23 cellular contexts compared by ENCODE assay signal in genomic region chr7:142519790-142520078, GRCh38.
DNase-seq lines count a peak whose midpoint lies in the region; ATAC-seq, FAIRE-seq and TF ChIP-seq lines count a peak whose summit lies in the region.
"Had no signal": no experiment of that assay in that cellular context is flagged by ENCODE, and none has a peak within 500 bp of the region (broad histone marks: within the 10 kb centered on the region; RNA-seq: fewer than 3 reads in every experiment).

No MANE protein-coding gene starts in this region.

- TF ChIP-seq CTCF in glutamatergic neuron (IDR thresholded peaks at IDR 0.05; ENCODE audit: partially characterized antibody, unreplicated experiment) (no peak), kidney (IDR thresholded peaks at IDR 0.05; ENCODE audit: borderline replicate concordance, extremely low read depth, insufficient read depth) (no peak)

- no peak overlapping the region for H3K4me3 ChIP-seq in CD4-positive, alpha-beta memory T cell (ENCODE audit: low read length in 2 of 2)
- H3K4me3 ChIP-seq in kidney (ENCODE audit: low read length in 2 of 2), result no peak overlapping the region
- H3K4me3 ChIP-seq: GM12878 had no signal

- H3K27me3 ChIP-seq in CD4-positive, alpha-beta memory T cell (ENCODE audit: insufficient read depth, low read length), result no peaks in the 10 kb centered on the region
- H3K27me3 ChIP-seq: brain microvascular endothelial cell had no signal

- H3K9me3 ChIP-seq in CD4-positive, alpha-beta memory T cell (ENCODE audit: control insufficient read depth in 1 of 2, low read length in 2 of 2), result no peaks in the 10 kb centered on the region
- no peaks in the 10 kb centered on the region for H3K9me3 ChIP-seq in kidney (ENCODE audit: control insufficient read depth in 1 of 2, low read length in 2 of 2)

- peak overlapping the region; percentile 1 for H3K27ac ChIP-seq in CD4-positive, alpha-beta memory T cell (ENCODE audit: low read depth, low read length)
- H3K27ac ChIP-seq in kidney (ENCODE audit: low read depth in 2 of 2, low read length in 2 of 2), result no peak overlapping the region
- H3K27ac ChIP-seq: 22Rv1, brain microvascular endothelial cell had no signal

- no peak for FAIRE-seq in kidney (lab: Jason Lieb, UNC)
- FAIRE-seq: GM12878, small intestine had no signal

- H3K4me1 Mint-ChIP-seq in CD4-positive, alpha-beta memory T cell, result peaks cover 12 to 31% (median 21%) of the 10 kb centered on the region in 4 donors
- H3K4me1 Mint-ChIP-seq in activated CD8-positive, alpha-beta T cell treated with anti-CD3 and anti-CD28 coated beads, Interleukin-2, amount 10 ng/mL, durations not matched to agents 7 days and 5 days (ENCODE audit: low read depth), result peaks cover 17% of the 10 kb centered on the region
- peaks cover 53% of the 10 kb centered on the region for H3K4me1 Mint-ChIP-seq in glutamatergic neuron (ENCODE audit: low read depth, unreplicated experiment)

- ATAC-seq in activated CD8-positive, alpha-beta T cell treated with anti-CD3 and anti-CD28 coated beads, Interleukin-2, amount 10 ng/mL, durations not matched to agents 7 days and 5 days, result no peak
- ATAC-seq: HCT116, Right ventricle myocardium inferior had no signal

- peak overlapping the region in 7 of 8 donors; percentile 13 to 56 (median 36) for H3K4me3 Mint-ChIP-seq in CD4-positive, alpha-beta memory T cell
- H3K4me3 Mint-ChIP-seq in activated CD8-positive, alpha-beta T cell treated with anti-CD3 and anti-CD28 coated beads, Interleukin-2, amount 10 ng/mL, durations not matched to agents 7 days and 5 days, result peak overlapping the region; percentile 1
- H3K4me3 Mint-ChIP-seq in glutamatergic neuron (ENCODE audit: unreplicated experiment), result peak overlapping the region; percentile 39
- H3K4me3 Mint-ChIP-seq: type B pancreatic cell had no signal

- peak; percentile 62 for DNase-seq in NCI-H2171 treated with DMSO at 0.1 percent for 48 hours (lab: John Stamatoyannopoulos, UW)
- no peak for DNase-seq in NCI-H2171 (lab: John Stamatoyannopoulos, UW)
- no peak for DNase-seq in CD4-positive, alpha-beta memory T cell
- DNase-seq in activated CD8-positive, alpha-beta T cell treated with anti-CD3 and anti-CD28 coated beads, Interleukin-2, amount 10 ng/mL, durations not matched to agents 7 days and 5 days, result no peak
- no peak for DNase-seq in glutamatergic neuron
- no peak for DNase-seq in NCI-H345 (lab: John Stamatoyannopoulos, UW)
- no peak for DNase-seq in kidney
- DNase-seq in stimulated activated naive CD4-positive, alpha-beta T cell (lab: John Stamatoyannopoulos, UW), result no peak
- DNase-seq: activated CD4-positive, alpha-beta T cell treated with anti-CD3 and anti-CD28 coated beads, Interleukin-2, amount 50 U/mL, for 1 hour; brain microvascular endothelial cell; cortex of kidney; DMS79; kidney glomerular epithelial cell; NCI-H69; occipital lobe; stimulated activated CD4-positive, alpha-beta T cell treated with anti-CD3 and anti-CD28 coated beads, Interleukin-2, amount 100 ng/mL, for 48 hours; stimulated activated naive CD4-positive, alpha-beta T cell treated with Interleukin-2 at 50 U/mL for 16 hours had no signal

- intact Hi-C loops in CD4-positive, alpha-beta memory T cell (cut with micrococcal nuclease), result loop anchor here (5.0 kb wide), 4 partner anchors 32 to 483 kb away; no protein-coding TSS in a partner anchor
- intact Hi-C loops in kidney (cut with DNase I), result no loop called here

- H3K9ac ChIP-seq in kidney (ENCODE audit: low read length in 2 of 2), result no peak overlapping the region

- no peaks in the 10 kb centered on the region for H3K9me3 Mint-ChIP-seq in CD4-positive, alpha-beta memory T cell
- H3K9me3 Mint-ChIP-seq in activated CD8-positive, alpha-beta T cell treated with anti-CD3 and anti-CD28 coated beads, Interleukin-2, amount 10 ng/mL, durations not matched to agents 7 days and 5 days (ENCODE audit: insufficient read depth), result no peaks in the 10 kb centered on the region
- peaks cover 10% of the 10 kb centered on the region for H3K9me3 Mint-ChIP-seq in glutamatergic neuron (ENCODE audit: unreplicated experiment)
- H3K9me3 Mint-ChIP-seq: type B pancreatic cell had no signal

- no peaks in the 10 kb centered on the region for H3K36me3 ChIP-seq in CD4-positive, alpha-beta memory T cell (ENCODE audit: insufficient read depth, low read length)
- H3K36me3 ChIP-seq in kidney (ENCODE audit: control insufficient read depth in 1 of 2, insufficient read depth in 2 of 2, low read length in 2 of 2), result no peaks in the 10 kb centered on the region
- H3K36me3 ChIP-seq: brain microvascular endothelial cell had no signal

- POLR2A ChIA-PET in CD4-positive, alpha-beta memory T cell (lab: Charles Lee; ENCODE audit: partially characterized antibody), result interaction anchor here (0.9 to 2.4 kb wide), 5 partner anchors 278 to 291 kb away, joined by 3 to 13 read pairs (median 3); no protein-coding TSS in a partner anchor
- POLR2A ChIA-PET in activated CD8-positive, alpha-beta T cell treated with anti-CD3 and anti-CD28 coated beads, Interleukin-2, amount 10 ng/mL, durations not matched to agents 7 days and 5 days (lab: Charles Lee), result no interaction called here

- peak overlapping the region; percentile 55 to 90 (median 78) for H3K27ac Mint-ChIP-seq in CD4-positive, alpha-beta memory T cell
- no peak overlapping the region for H3K27ac Mint-ChIP-seq in activated CD8-positive, alpha-beta T cell treated with anti-CD3 and anti-CD28 coated beads, Interleukin-2, amount 10 ng/mL, durations not matched to agents 7 days and 5 days
- H3K27ac Mint-ChIP-seq in glutamatergic neuron (ENCODE audit: unreplicated experiment), result peak overlapping the region; percentile 93
- H3K27ac Mint-ChIP-seq: type B pancreatic cell had no signal

- no peaks in the 10 kb centered on the region for H3K27me3 Mint-ChIP-seq in CD4-positive, alpha-beta memory T cell
- H3K27me3 Mint-ChIP-seq in activated CD8-positive, alpha-beta T cell treated with anti-CD3 and anti-CD28 coated beads, Interleukin-2, amount 10 ng/mL, durations not matched to agents 7 days and 5 days (ENCODE audit: low read depth), result peaks cover 7% of the 10 kb centered on the region
- H3K27me3 Mint-ChIP-seq in glutamatergic neuron (ENCODE audit: unreplicated experiment), result no peaks in the 10 kb centered on the region

- CTCF ChIA-PET in CD4-positive, alpha-beta memory T cell (lab: Charles Lee; ENCODE audit: partially characterized antibody), result interaction anchor here (0.7 to 4.9 kb wide), 8 partner anchors 11 to 61 kb away, joined by 3 to 42 read pairs (median 8); no protein-coding TSS in a partner anchor
- CTCF ChIA-PET in activated CD8-positive, alpha-beta T cell treated with anti-CD3 and anti-CD28 coated beads, Interleukin-2, amount 10 ng/mL, durations not matched to agents 7 days and 5 days (lab: Charles Lee), result interaction anchor here (1.0 to 4.2 kb wide), 9 partner anchors 15 to 696 kb away, joined by 3 to 27 read pairs (median 4); no protein-coding TSS in a partner anchor

- H3K36me3 Mint-ChIP-seq in CD4-positive, alpha-beta memory T cell, result no peaks in the 10 kb centered on the region
- no peaks in the 10 kb centered on the region for H3K36me3 Mint-ChIP-seq in activated CD8-positive, alpha-beta T cell treated with anti-CD3 and anti-CD28 coated beads, Interleukin-2, amount 10 ng/mL, durations not matched to agents 7 days and 5 days (ENCODE audit: low read depth)
- no peaks in the 10 kb centered on the region for H3K36me3 Mint-ChIP-seq in glutamatergic neuron (ENCODE audit: unreplicated experiment)
- H3K36me3 Mint-ChIP-seq: type B pancreatic cell had no signal

- H3K4me1 ChIP-seq in CD4-positive, alpha-beta memory T cell (ENCODE audit: insufficient read depth, low read length), result peaks cover 25% of the 10 kb centered on the region
- H3K4me1 ChIP-seq in kidney (ENCODE audit: control insufficient read depth in 1 of 2, insufficient read depth in 1 of 2, low read depth in 1 of 2, low read length in 2 of 2), result no peaks in the 10 kb centered on the region
